In the genomic region with DNA sequence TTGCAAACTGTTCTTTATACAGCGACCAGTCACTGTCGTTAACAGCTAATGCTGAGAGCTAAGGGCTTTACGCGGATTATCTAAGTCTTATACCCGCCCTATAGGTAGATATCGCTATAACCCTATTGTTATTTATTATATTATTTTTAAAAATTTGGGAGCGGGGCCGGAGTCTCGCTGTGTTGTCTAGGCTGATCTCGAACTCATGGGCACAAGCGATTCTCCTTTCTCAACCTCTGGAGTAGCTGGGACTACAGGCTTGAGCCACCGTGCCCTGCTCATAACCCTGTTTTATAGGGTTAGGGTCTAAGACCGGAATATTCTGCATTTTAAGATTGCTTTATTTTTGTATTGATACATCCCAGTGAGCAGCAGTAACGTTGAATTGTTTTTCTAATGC, we compare ENCODE assay signal across 1 cellular context.
TF ChIP-seq lines count a peak whose summit lies in the region.

No MANE protein-coding gene starts in this region.

TF ChIP-seq in endothelial cell of umbilical vein, 7 proteins besides CTCF, POLR2A, EP300 and RAD21:
- no peak for TF ChIP-seq POLR2AphosphoS5 (IDR thresholded peaks at IDR 0.05; ENCODE audit: insufficient read depth, low read depth, low read length)
- TF ChIP-seq FOS (IDR thresholded peaks at IDR 0.05; ENCODE audit: borderline replicate concordance, insufficient read depth, low read length): no peak
- TF ChIP-seq JUN (IDR thresholded peaks at IDR 0.05; ENCODE audit: borderline replicate concordance, insufficient read depth, insufficient read length, low read depth): no peak
- TF ChIP-seq MYC (IDR thresholded peaks at IDR 0.05; ENCODE audit: low read depth, low read length): no peak
- no peak for TF ChIP-seq GATA2 (IDR thresholded peaks at IDR 0.05; ENCODE audit: insufficient read depth, insufficient read length, low read depth, low read length)
- no peak for TF ChIP-seq EZH2 (IDR thresholded peaks at IDR 0.05; ENCODE audit: borderline replicate concordance, low read depth, low read length, severe bottlenecking)
- TF ChIP-seq, protein P1, sequence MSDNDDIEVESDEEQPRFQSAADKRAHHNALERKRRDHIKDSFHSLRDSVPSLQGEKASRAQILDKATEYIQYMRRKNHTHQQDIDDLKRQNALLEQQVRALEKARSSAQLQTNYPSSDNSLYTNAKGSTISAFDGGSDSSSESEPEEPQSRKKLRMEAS (IDR thresholded peaks at IDR 0.05; ENCODE audit: insufficient read depth, insufficient read length): no peak
TF ChIP-seq in endothelial cell of umbilical vein: peak in this region for 0.
